In genomic region chr3:59809016-59809415, GRCh38 we compare ENCODE assay signal across 16 cellular contexts.
DNase-seq lines count a peak whose midpoint lies in the region; ATAC-seq and TF ChIP-seq lines count a peak whose summit lies in the region.
"Had no signal": no experiment of that assay in that cellular context is flagged by ENCODE, and none has a peak within 500 bp of the region (broad histone marks: within the 10 kb centered on the region; RNA-seq: fewer than 3 reads in every experiment).

No MANE protein-coding gene starts in this region.

- H3K36me3 Mint-ChIP-seq in nephron (ENCODE audit: low read depth) (no peaks in the 10 kb centered on the region), CD14-positive monocyte (no peaks in the 10 kb centered on the region), T-cell (peaks cover 9% of the 10 kb centered on the region)

- no peaks in the 10 kb centered on the region for H3K27me3 Mint-ChIP-seq in nephron (ENCODE audit: low read depth)
- H3K27me3 Mint-ChIP-seq in CD14-positive monocyte (ENCODE audit: low read depth in 3 of 3): peaks cover 3 to 10% (median 7%) of the 10 kb centered on the region in 3 donors
- no peaks in the 10 kb centered on the region for H3K27me3 Mint-ChIP-seq in T-cell
- H3K27me3 Mint-ChIP-seq: activated T-cell treated with anti-CD3 and anti-CD28 coated beads, Interleukin-2, amount 50 U/mL, for 24 hours had no signal

- CTCF ChIA-PET in mammary epithelial cell (lab: Charles Lee; ENCODE audit: low non-redundant PET) (interaction anchor here (1.1 kb wide), 1 partner anchor 201 kb away, joined by 4 read pairs; no protein-coding TSS in a partner anchor), T-cell (lab: Charles Lee) (interaction anchor here (1.1 to 3.5 kb wide), 4 partner anchors 219 to 597 kb away, joined by 3 to 17 read pairs (median 4); no protein-coding TSS in a partner anchor)

- no peak for ATAC-seq in HG02884 (IDR thresholded peaks at IDR 0.05; ENCODE audit: unreplicated experiment)
- no peak for ATAC-seq in T-cell (replicated peaks in 1 of 4)

- H3K4me1 ChIP-seq in Loucy (ENCODE audit: insufficient read depth, low read length, poor library complexity, severe bottlenecking) (peaks cover 24% of the 10 kb centered on the region), mammary epithelial cell (ENCODE audit: insufficient read depth, low read length) (no peaks in the 10 kb centered on the region)
- H3K4me1 ChIP-seq: pancreas had no signal

- dilution Hi-C loops in mammary epithelial cell (cut with HindIII; ENCODE audit: low sequenced_read_pairs): no loop called here

- TF ChIP-seq CTCF in Loucy (conservative IDR thresholded peaks at IDR 0.05; ENCODE audit: low read length) (no peak), mammary epithelial cell (conservative IDR thresholded peaks at IDR 0.05 in 1 of 2, IDR thresholded peaks at IDR 0.05 in 1 of 2; ENCODE audit: extremely low read depth in 1 of 2, insufficient read depth in 1 of 2, low read depth in 1 of 2, low read length in 2 of 2) (no peak), nephron (IDR thresholded peaks at IDR 0.05; ENCODE audit: unreplicated experiment in 3 of 3) (no peak), CD14-positive monocyte (IDR thresholded peaks at IDR 0.05) (no peak)

- POLR2A ChIA-PET in T-cell (lab: Charles Lee): no interaction called here

- H3K36me3 ChIP-seq in Loucy (ENCODE audit: insufficient read depth, low read length): no peaks in the 10 kb centered on the region
- H3K36me3 ChIP-seq in mammary epithelial cell (ENCODE audit: insufficient read depth, low read length): no peaks in the 10 kb centered on the region
- H3K36me3 ChIP-seq: BLaER1, heart left ventricle, left ventricle myocardium inferior, pancreas had no signal

- H3K9me2 ChIP-seq in Loucy (replicated peaks; ENCODE audit: low read depth, low read length): no peaks in the 10 kb centered on the region

- intact Hi-C loops in mammary epithelial cell (cut with micrococcal nuclease): loop anchor here (1.0 to 5.0 kb wide), 3 partner anchors 234 to 812 kb away; no protein-coding TSS in a partner anchor
- intact Hi-C loops in CD14-positive monocyte (cut with micrococcal nuclease): no loop called here

- no peak overlapping the region for H3K4me3 ChIP-seq in Loucy (ENCODE audit: low read length, poor library complexity, severe bottlenecking)
- H3K4me3 ChIP-seq in mammary epithelial cell (replicated peaks in 1 of 3; ENCODE audit: insufficient read depth in 1 of 3, low read depth in 2 of 3, low read length in 3 of 3): no peak overlapping the region
- H3K4me3 ChIP-seq: BLaER1, heart left ventricle, left ventricle myocardium inferior, pancreas had no signal

- no TSS peak for BruUV-seq in mammary epithelial cell (replicated peaks; lab: Mats Ljungman, UMichigan)

- H4K20me1 ChIP-seq in Loucy (ENCODE audit: insufficient read depth, low read length, poor library complexity, severe bottlenecking) (no peaks in the 10 kb centered on the region), mammary epithelial cell (ENCODE audit: insufficient read depth, low read length) (no peaks in the 10 kb centered on the region)
- H4K20me1 ChIP-seq: BLaER1 had no signal

- H3K9ac ChIP-seq in Loucy (ENCODE audit: low read depth, low read length, poor library complexity, severe bottlenecking) (no peak overlapping the region), mammary epithelial cell (ENCODE audit: insufficient read depth, low read length) (no peak overlapping the region)
- H3K9ac ChIP-seq: BLaER1 had no signal

- DNase-seq in EH (ENCODE audit: low read depth) (peak; percentile 88), mammary epithelial cell (peak; percentile 8), CD14-positive monocyte (ENCODE audit: low spot score) (no peak), T-cell (no peak), NCI-H510A (lab: John Stamatoyannopoulos, UW) (no peak)
- DNase-seq: activated T-cell treated with anti-CD3 and anti-CD28 coated beads, Interleukin-2, amount 50 U/mL, for 24 hours; effector memory CD4-positive, alpha-beta T cell; heart left ventricle; left ventricle myocardium inferior; NCI-H187; pancreas; stimulated activated naive CD4-positive, alpha-beta T cell treated with Interleukin-2 at 50 U/mL for 16 hours had no signal

- peak overlapping the region in 1 of 3 experiments; percentile 21 for H3K4me3 Mint-ChIP-seq in nephron
- H3K4me3 Mint-ChIP-seq in CD14-positive monocyte: no peak overlapping the region
- H3K4me3 Mint-ChIP-seq in T-cell: no peak overlapping the region
- H3K4me3 Mint-ChIP-seq: activated T-cell treated with anti-CD3 and anti-CD28 coated beads, Interleukin-2, amount 50 U/mL, for 24 hours had no signal

- H3F3A ChIP-seq in Loucy (ENCODE audit: low read depth): no peaks in the 10 kb centered on the region

- H3K9me3 ChIP-seq in Loucy (ENCODE audit: insufficient read depth, low read depth, low read length) (no peaks in the 10 kb centered on the region), mammary epithelial cell (replicated peaks; ENCODE audit: insufficient read depth, low read length) (no peaks in the 10 kb centered on the region)
- H3K9me3 ChIP-seq: BLaER1, heart left ventricle, left ventricle myocardium inferior, pancreas had no signal

- no peak overlapping the region for H3K27ac ChIP-seq in mammary epithelial cell (ENCODE audit: insufficient read depth, low read depth, low read length)
- H3K27ac ChIP-seq: BLaER1, heart left ventricle, left ventricle myocardium inferior, pancreas had no signal

- H3K27ac Mint-ChIP-seq in nephron (peak overlapping the region; percentile 73 to 84 (median 75)), CD14-positive monocyte (no peak overlapping the region), T-cell (no peak overlapping the region)
- H3K27ac Mint-ChIP-seq: activated T-cell treated with anti-CD3 and anti-CD28 coated beads, Interleukin-2, amount 50 U/mL, for 24 hours had no signal

- peaks cover 65% of the 10 kb centered on the region for H3K4me1 Mint-ChIP-seq in nephron
- H3K4me1 Mint-ChIP-seq in CD14-positive monocyte: no peaks in the 10 kb centered on the region
- H3K4me1 Mint-ChIP-seq in T-cell: peaks cover 6 to 22% (median 21%) of the 10 kb centered on the region in 3 donors

- no peaks in the 10 kb centered on the region for H3K9me3 Mint-ChIP-seq in nephron
- no peaks in the 10 kb centered on the region for H3K9me3 Mint-ChIP-seq in CD14-positive monocyte
- H3K9me3 Mint-ChIP-seq in T-cell: no peaks in the 10 kb centered on the region
- H3K9me3 Mint-ChIP-seq: activated T-cell treated with anti-CD3 and anti-CD28 coated beads, Interleukin-2, amount 50 U/mL, for 24 hours had no signal

- 80% methylated on average over 3 of the region's 4 CpGs for WGBS in mammary epithelial cell (ENCODE audit: low coverage, missing lambda C conversion rate)

- no peaks in the 10 kb centered on the region for H3K79me2 ChIP-seq in Loucy (ENCODE audit: insufficient read depth, low read length)
- no peaks in the 10 kb centered on the region for H3K79me2 ChIP-seq in mammary epithelial cell (ENCODE audit: insufficient read depth, low read length)

- H3K27me3 ChIP-seq in Loucy (ENCODE audit: insufficient read depth, low read length, poor library complexity, severe bottlenecking) (no peaks in the 10 kb centered on the region), mammary epithelial cell (ENCODE audit: insufficient read depth, low read length) (no peaks in the 10 kb centered on the region)
- H3K27me3 ChIP-seq: BLaER1, heart left ventricle, pancreas had no signal

- H2AFZ ChIP-seq in Loucy (ENCODE audit: low read length) (peak overlapping the region; percentile 61), mammary epithelial cell (ENCODE audit: low read depth, low read length) (peak overlapping the region; percentile 89)

- no peak overlapping the region for H3K4me2 ChIP-seq in Loucy (ENCODE audit: low read depth, low read length, poor library complexity, severe bottlenecking)
- H3K4me2 ChIP-seq in mammary epithelial cell (ENCODE audit: insufficient read depth, low read depth, low read length): no peak overlapping the region
- H3K4me2 ChIP-seq: BLaER1 had no signal

- in situ Hi-C loops in mammary epithelial cell (cut with MboI; ENCODE audit: low sequenced_read_pairs in 2 of 2): loop anchor here (25.0 kb wide), 2 partner anchors 597 to 822 kb away; no protein-coding TSS in a partner anchor

Comparison
In these comparisons a context has a peak if more than half of its experiments do, and no peak if none do; other contexts are left out.
1. DNase-seq: peak in EH (single experiment) and mammary epithelial cell (single experiment); none in CD14-positive monocyte (single experiment), T-cell (0 of 34) and NCI-H510A (single experiment).
2. H3K27ac Mint-ChIP-seq: peak in nephron (3 of 3); none in CD14-positive monocyte (0 of 7) and T-cell (0 of 2).